Comparison of ENCODE assay signal across 20 cellular contexts in the genomic region with DNA sequence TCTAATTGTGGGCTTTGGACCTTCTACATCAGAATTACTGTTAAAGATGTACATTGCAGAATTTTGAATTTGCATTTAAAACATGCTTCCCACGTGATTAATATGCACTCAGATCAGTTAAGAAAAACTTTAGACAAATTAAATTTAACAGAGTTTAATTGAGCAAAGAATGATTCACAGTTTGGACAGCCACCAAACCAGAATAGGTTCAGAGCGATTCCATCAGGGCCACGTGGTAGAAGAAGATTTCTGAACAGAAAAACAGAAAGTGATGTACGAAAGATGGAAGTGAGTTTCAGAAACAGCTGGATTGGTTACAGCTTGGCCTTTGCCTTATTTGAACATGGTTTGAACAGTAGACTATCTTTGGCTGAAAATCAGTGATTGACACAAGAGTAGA.
DNase-seq lines count a peak whose midpoint lies in the region; ATAC-seq and TF ChIP-seq lines count a peak whose summit lies in the region.
"Had no signal": no experiment of that assay in that cellular context is flagged by ENCODE, and none has a peak within 500 bp of the region (broad histone marks: within the 10 kb centered on the region; RNA-seq: fewer than 3 reads in every experiment).

No MANE protein-coding gene starts in this region.

- H3K27ac Mint-ChIP-seq in T-helper 2 cell treated with Interferon-gamma antibody and Interleukin-4, amounts not matched to agents 5 μg/mL and 100 μg/mL, for 36 hours = no peak overlapping the region
- H3K27ac Mint-ChIP-seq: CD14-positive monocyte, HFFc6 had no signal

- BruUV-seq in PC-3 (replicated peaks; lab: Mats Ljungman, UMichigan) = no TSS peak

- H3K36me3 ChIP-seq in PC-3 (ENCODE audit: low read depth, low read length) (no peaks in the 10 kb centered on the region), skeletal muscle satellite cell (ENCODE audit: insufficient read depth, low read length) (no peaks in the 10 kb centered on the region), prostate gland (no peaks in the 10 kb centered on the region)
- H3K36me3 ChIP-seq: MG63 had no signal

- POLR2A ChIA-PET in PC-3 (lab: Charles Lee; ENCODE audit: unreplicated experiment) = no interaction called here

- no peaks in the 10 kb centered on the region for H3K79me2 ChIP-seq in PC-3 (ENCODE audit: low read length)

- H2AFZ ChIP-seq in PC-3 (ENCODE audit: low read length) = no peak overlapping the region

- H3K9me3 Mint-ChIP-seq in T-helper 2 cell treated with Interferon-gamma antibody and Interleukin-4, amounts not matched to agents 5 μg/mL and 100 μg/mL, for 36 hours = no peaks in the 10 kb centered on the region

- no peaks in the 10 kb centered on the region for H3K9me2 ChIP-seq in PC-3 (replicated peaks; ENCODE audit: low read length)
- H3K9me2 ChIP-seq: SK-N-SH had no signal

- H3K27me3 ChIP-seq in PC-3 (ENCODE audit: low read length) (no peaks in the 10 kb centered on the region), skeletal muscle satellite cell (ENCODE audit: control insufficient read depth, insufficient read depth, low read length) (no peaks in the 10 kb centered on the region), prostate gland (replicated peaks; ENCODE audit: insufficient read depth) (no peaks in the 10 kb centered on the region)
- H3K27me3 ChIP-seq: MG63 had no signal

- no peak overlapping the region for H3K4me3 Mint-ChIP-seq in T-helper 2 cell treated with Interferon-gamma antibody and Interleukin-4, amounts not matched to agents 5 μg/mL and 100 μg/mL, for 36 hours
- H3K4me3 Mint-ChIP-seq: CD14-positive monocyte, HFFc6 had no signal

- in situ Hi-C loops in astrocyte of the spinal cord (cut with HindIII; ENCODE audit: low sequenced_read_pairs) = no loop called here

- no peaks in the 10 kb centered on the region for H3K9me3 ChIP-seq in PC-3 (ENCODE audit: low read length)
- no peaks in the 10 kb centered on the region for H3K9me3 ChIP-seq in skeletal muscle satellite cell (replicated peaks; ENCODE audit: low read length)
- no peaks in the 10 kb centered on the region for H3K9me3 ChIP-seq in prostate gland
- H3K9me3 ChIP-seq: MG63, SK-N-SH had no signal

- H3K27ac ChIP-seq in PC-3 (ENCODE audit: low read length) (no peak overlapping the region), prostate gland (no peak overlapping the region)

- H3K9ac ChIP-seq in PC-3 (ENCODE audit: low read length) (no peak overlapping the region), skeletal muscle satellite cell (ENCODE audit: low read depth, low read length) (no peak overlapping the region)
- H3K9ac ChIP-seq: SK-N-SH had no signal

- H3K27me3 Mint-ChIP-seq in T-helper 2 cell treated with Interferon-gamma antibody and Interleukin-4, amounts not matched to agents 5 μg/mL and 100 μg/mL, for 36 hours (ENCODE audit: low read depth) = no peaks in the 10 kb centered on the region

- CTCF ChIA-PET in PC-3 (lab: Charles Lee) = no interaction called here

- DNase-seq in PC-3 (peak; percentile 6), astrocyte of the spinal cord (ENCODE audit: low read depth, low spot score) (peak; percentile 75), kidney glomerular epithelial cell (lab: John Stamatoyannopoulos, UW) (peak; percentile 15), prostate gland (ENCODE audit: low spot score) (no peak)
- no peak for DNase-seq in activated naive CD4-positive, alpha-beta T cell treated with anti-CD3 and anti-CD28 coated beads, Interleukin-2, amount 50 U/mL, for 16 hours
- DNase-seq in T-helper 2 cell treated with Interferon-gamma antibody and Interleukin-4, amounts not matched to agents 5 μg/mL and 100 μg/mL, for 36 hours (ENCODE audit: low spot score) = no peak
- DNase-seq: DMS79; HFFc6; KG1; MG63; NCI-H1048; NCI-H2029; NCI-H510A; NCI-H748 treated with DMSO at 0.1 percent for 48 hours; NK-92 treated with Interleukin-12 subunit alpha and Interleukin-12 subunit beta, amount 100 ng/mL, for 24 hours; SHP77; SK-N-SH had no signal

- H3K4me1 ChIP-seq in PC-3 (ENCODE audit: insufficient read depth, low read length) = no peaks in the 10 kb centered on the region
- peaks cover 25% of the 10 kb centered on the region for H3K4me1 ChIP-seq in skeletal muscle satellite cell (ENCODE audit: control insufficient read depth, insufficient read depth, low read length)
- no peaks in the 10 kb centered on the region for H3K4me1 ChIP-seq in prostate gland (replicated peaks)

- H3K4me1 Mint-ChIP-seq in T-helper 2 cell treated with Interferon-gamma antibody and Interleukin-4, amounts not matched to agents 5 μg/mL and 100 μg/mL, for 36 hours (ENCODE audit: low read depth) = no peaks in the 10 kb centered on the region
- H3K4me1 Mint-ChIP-seq: CD14-positive monocyte had no signal

- H3K36me3 Mint-ChIP-seq in T-helper 2 cell treated with Interferon-gamma antibody and Interleukin-4, amounts not matched to agents 5 μg/mL and 100 μg/mL, for 36 hours (ENCODE audit: low read depth) = no peaks in the 10 kb centered on the region
- H3K36me3 Mint-ChIP-seq: CD14-positive monocyte had no signal

- H4K20me1 ChIP-seq in PC-3 (ENCODE audit: low read length) = no peaks in the 10 kb centered on the region

- no peak for ATAC-seq in PC-3
- ATAC-seq: HepG2 had no signal

- WGBS in prostate gland = 12% methylated on average over 4 of the region's 4 CpGs

- no peak overlapping the region for H3K4me2 ChIP-seq in PC-3 (ENCODE audit: low read length)
- H3K4me2 ChIP-seq in skeletal muscle satellite cell (ENCODE audit: low read length) = peak overlapping the region; percentile 12
- H3K4me2 ChIP-seq: SK-N-SH had no signal

- TF ChIP-seq POLR2A in prostate gland (IDR thresholded peaks at IDR 0.05) = no peak

- H3F3A ChIP-seq in PC-3 (ENCODE audit: low read length, unreplicated experiment) = no peaks in the 10 kb centered on the region

- H3K4me3 ChIP-seq in PC-3 (ENCODE audit: low read length) (no peak overlapping the region), astrocyte of the spinal cord (ENCODE audit: low read depth, low read length) (no peak overlapping the region), skeletal muscle satellite cell (ENCODE audit: low read length) (no peak overlapping the region), prostate gland (no peak overlapping the region)
- H3K4me3 ChIP-seq: MG63 had no signal

- no peak for TF ChIP-seq CTCF in PC-3 (conservative IDR thresholded peaks at IDR 0.05; ENCODE audit: low read depth, low read length)
- no peak for TF ChIP-seq CTCF in astrocyte of the spinal cord (IDR thresholded peaks at IDR 0.05; ENCODE audit: low read depth, low read length)
- no peak for TF ChIP-seq CTCF in prostate gland (IDR thresholded peaks at IDR 0.05)

- intact Hi-C loops in PC-3 (cut with micrococcal nuclease) (no loop called here), prostate gland (cut with DNase I) (no loop called here)

Comparison
In these comparisons a context has a peak if more than half of its experiments do, and no peak if none do; other contexts are left out.
1. DNase-seq: peak in PC-3 (single experiment), astrocyte of the spinal cord (single experiment) and kidney glomerular epithelial cell (single experiment); none in activated naive CD4-positive, alpha-beta T cell treated with anti-CD3 and anti-CD28 coated beads, Interleukin-2, amount 50 U/mL, for 16 hours (single experiment), prostate gland (single experiment) and T-helper 2 cell treated with Interferon-gamma antibody and Interleukin-4, amounts not matched to agents 5 μg/mL and 100 μg/mL, for 36 hours (single experiment).